ENCODE assay signal across 7 cellular contexts in genomic region chr2:676647-677055, GRCh38. TPM values are rescaled to one million over a fixed set of nuclear protein-coding genes. Genes with fewer than 3 reads are reported as not detected.
DNase-seq lines count a peak whose midpoint lies in the region; ATAC-seq, FAIRE-seq and TF ChIP-seq lines count a peak whose summit lies in the region.

No MANE protein-coding gene starts in this region.

- H2AFZ ChIP-seq in hepatocyte = no peak overlapping the region

- 0% methylated on average over 12 of the region's 46 CpGs for WGBS in hepatocyte (ENCODE audit: low lambda C conversion rate, missing lambda C conversion rate)

- H3K36me3 ChIP-seq in hepatocyte (replicated peaks; ENCODE audit: insufficient read depth, low read depth) = no peaks in the 10 kb centered on the region

- peak overlapping the region; percentile 60 for H3K27ac ChIP-seq in hepatocyte

- no peaks in the 10 kb centered on the region for H3K9me3 ChIP-seq in hepatocyte (ENCODE audit: low read depth)

- peak overlapping the region; percentile 92 for H3K4me2 ChIP-seq in hepatocyte

- TF ChIP-seq POLR2A in GM12891 (IDR thresholded peaks at IDR 0.05; ENCODE audit: low read depth, low read length) = no peak

- H3K79me2 ChIP-seq in hepatocyte = peaks cover 45% of the 10 kb centered on the region

- ATAC-seq in HG02623 (IDR thresholded peaks at IDR 0.05; ENCODE audit: unreplicated experiment) = peak; percentile 79

- H3K4me1 ChIP-seq in hepatocyte (ENCODE audit: insufficient read depth) = peaks cover 9% of the 10 kb centered on the region

- TF ChIP-seq CTCF in astrocyte of the spinal cord (IDR thresholded peaks at IDR 0.05; ENCODE audit: low read depth, low read length) (no peak), hepatocyte (IDR thresholded peaks at IDR 0.05; ENCODE audit: poor library complexity) (no peak)

- H3K27me3 ChIP-seq in hepatocyte = no peaks in the 10 kb centered on the region

- H3K4me3 ChIP-seq in astrocyte of the spinal cord (ENCODE audit: low read depth, low read length) = peak overlapping the region; percentile 64
- H3K4me3 ChIP-seq in hepatocyte = peak overlapping the region; percentile 57

- in situ Hi-C loops in astrocyte of the spinal cord (cut with HindIII; ENCODE audit: low sequenced_read_pairs) = no loop called here

- peaks cover 36% of the 10 kb centered on the region for H4K20me1 ChIP-seq in hepatocyte (ENCODE audit: insufficient read depth, poor library complexity, severe bottlenecking)

- peak; percentile 99 for FAIRE-seq in GM12891 (lab: Jason Lieb, UNC)

- DNase-seq in GM12891 (ENCODE audit: insufficient read length, low spot score) (peak; percentile 93), NAMALWA (ENCODE audit: low spot score) (peak; percentile 97), SIG-M5 treated with dmso at 0.1 percent for 504 hours (lab: John Stamatoyannopoulos, UW; ENCODE audit: unreplicated experiment) (peak; percentile 95), astrocyte of the spinal cord (ENCODE audit: low read depth, low spot score) (peak; percentile 99), hepatocyte (ENCODE audit: low spot score) (peak; percentile 99), putamen (ENCODE audit: low spot score) (peak; percentile 99)

- H3K9me2 ChIP-seq in hepatocyte (replicated peaks; ENCODE audit: insufficient read depth) = no peaks in the 10 kb centered on the region

TF ChIP-seq in GM12891, 5 proteins besides CTCF, POLR2A, EP300 and RAD21:
- TF ChIP-seq POLR2AphosphoS5 (IDR thresholded peaks at IDR 0.05; ENCODE audit: low read depth, low read length) = no peak
- no peak for TF ChIP-seq SPI1 (IDR thresholded peaks at IDR 0.05; ENCODE audit: low read depth, low read length)
- TF ChIP-seq POU2F2 (IDR thresholded peaks at IDR 0.05; ENCODE audit: low read depth, low read length) = no peak
- no peak for TF ChIP-seq PAX5 (IDR thresholded peaks at IDR 0.05; ENCODE audit: insufficient read depth, low read length, severe bottlenecking)
- TF ChIP-seq TAF1 (IDR thresholded peaks at IDR 0.05; ENCODE audit: low read depth, low read length) = no peak

RNA-seq across cellular contexts. Expression of gene TMEM18, which starts 0.6 kb away (rescaled TPM):
- polyA plus RNA-seq in GM12891 (2012; ENCODE audit: low read depth, missing spikeins) = 14.3 TPM
- 35.2 and 35.4 TPM in 2 replicates for total RNA-seq in hepatocyte
- 43.1 and 47.1 TPM in 2 replicates for polyA plus RNA-seq in hepatocyte

Comparison
In these comparisons a context has a peak if more than half of its experiments do, and no peak if none do; other contexts are left out.
1. Peak in every context shown above with its lines: DNase-seq, ATAC-seq, H3K4me3 ChIP-seq and H3K27ac ChIP-seq.